1 cellular context compared by ENCODE assay signal in genomic region chr6:43990627-43991619, GRCh38.
TF ChIP-seq lines count a peak whose summit lies in the region.

No MANE protein-coding gene starts in this region.

TF ChIP-seq in HepG2, 621 proteins besides CTCF, POLR2A, EP300 and RAD21 (continued from another document and continues in another):
- peak; percentile 98 for TF ChIP-seq ZNF781 (CRISPR knock-in tag; IDR thresholded peaks at IDR 0.05; ENCODE audit: borderline replicate concordance, not compliant biosample characterization)
- peak; percentile 100 for TF ChIP-seq HNF1B (CRISPR knock-in tag; IDR thresholded peaks at IDR 0.05)
- TF ChIP-seq TAF1 (CRISPR knock-in tag; IDR thresholded peaks at IDR 0.05), result 0 out of 2 replicates have a peak, but pooled peaks have one; percentile 12
- peak; percentile 62 for TF ChIP-seq RBM39 (IDR thresholded peaks at IDR 0.05; ENCODE audit: low read depth, low read length, poor library complexity, severe bottlenecking)
- peak; percentile 59; the same call in 1 of the 2 replicates for TF ChIP-seq HNF4G (IDR thresholded peaks at IDR 0.05; ENCODE audit: borderline replicate concordance, low read depth, low read length)
- no peak; the same call in 1 of the 2 replicates for TF ChIP-seq HNF4G (CRISPR knock-in tag; IDR thresholded peaks at IDR 0.05; ENCODE audit: borderline replicate concordance, low read depth)
- TF ChIP-seq ONECUT2 (CRISPR knock-in tag; IDR thresholded peaks at IDR 0.05), result no peak
- peak; percentile 74 for TF ChIP-seq USF2 (IDR thresholded peaks at IDR 0.05; ENCODE audit: low read depth, low read length)
- TF ChIP-seq USF2 (CRISPR knock-in tag; IDR thresholded peaks at IDR 0.05; ENCODE audit: borderline replicate concordance), result peak; percentile 97
- TF ChIP-seq IKZF1 (IDR thresholded peaks at IDR 0.05), result no peak
- no peak for TF ChIP-seq HMGA1 (CRISPR knock-in tag; conservative IDR thresholded peaks at IDR 0.05)
- TF ChIP-seq RARA (CRISPR knock-in tag; IDR thresholded peaks at IDR 0.05), result peak; percentile 100
- peak; percentile 52; the same call in 1 of the 2 replicates for TF ChIP-seq ARHGAP35 (CRISPR knock-in tag; IDR thresholded peaks at IDR 0.05; ENCODE audit: borderline replicate concordance)
- TF ChIP-seq ZNF251 (CRISPR knock-in tag; IDR thresholded peaks at IDR 0.05), result no peak
- TF ChIP-seq JUN (CRISPR knock-in tag; IDR thresholded peaks at IDR 0.05), result 0 out of 2 replicates have a peak, but pooled peaks have one; percentile 63
- TF ChIP-seq ZNF343 (CRISPR knock-in tag; IDR thresholded peaks at IDR 0.05), result peak; percentile 70; the same call in 1 of the 2 replicates
- peak; percentile 78; the same call in 1 of the 2 replicates for TF ChIP-seq ZNF784 (CRISPR knock-in tag; IDR thresholded peaks at IDR 0.05; ENCODE audit: borderline replicate concordance)
- 0 out of 2 replicates have a peak, but pooled peaks have one; percentile 77 for TF ChIP-seq ZBTB46 (CRISPR knock-in tag; IDR thresholded peaks at IDR 0.05; ENCODE audit: borderline replicate concordance)
- TF ChIP-seq AHR (CRISPR knock-in tag; IDR thresholded peaks at IDR 0.05), result peak; percentile 17; the same call in 1 of the 2 replicates
- peak; percentile 55 for TF ChIP-seq PHF5A (CRISPR knock-in tag; IDR thresholded peaks at IDR 0.05; ENCODE audit: low read depth, unreplicated experiment)
- TF ChIP-seq DMAP1 (CRISPR knock-in tag; IDR thresholded peaks at IDR 0.05), result peak; percentile 2; the same call in 1 of the 2 replicates
- peak; percentile 44; the same call in 1 of the 2 replicates for TF ChIP-seq MXD3 (CRISPR knock-in tag; IDR thresholded peaks at IDR 0.05)
- no peak for TF ChIP-seq NFE2L2 (IDR thresholded peaks at IDR 0.05; ENCODE audit: low read length)
- TF ChIP-seq TAF15 (IDR thresholded peaks at IDR 0.05; ENCODE audit: low read depth, low read length, poor library complexity, severe bottlenecking), result no peak
- peak; percentile 62; the same call in 1 of the 2 replicates for TF ChIP-seq ADNP (CRISPR knock-in tag; IDR thresholded peaks at IDR 0.05)
- no peak for TF ChIP-seq NR3C1 (CRISPR knock-in tag; IDR thresholded peaks at IDR 0.05)
- peak; percentile 22; the same call in 1 of the 2 replicates for TF ChIP-seq ZFP36L2 (CRISPR knock-in tag; IDR thresholded peaks at IDR 0.05)
- no peak for TF ChIP-seq MIER2 (CRISPR knock-in tag; IDR thresholded peaks at IDR 0.05)
- peak; percentile 99 for TF ChIP-seq ZGPAT (CRISPR knock-in tag; IDR thresholded peaks at IDR 0.05)
- peak; percentile 83; the same call in 1 of the 2 replicates for TF ChIP-seq THAP9 (CRISPR knock-in tag; IDR thresholded peaks at IDR 0.05; ENCODE audit: borderline replicate concordance)
- TF ChIP-seq ERF (CRISPR knock-in tag; IDR thresholded peaks at IDR 0.05), result peak; percentile 95
- TF ChIP-seq ZNF687 (CRISPR knock-in tag; IDR thresholded peaks at IDR 0.05), result peak; percentile 94
- peak; percentile 95 for TF ChIP-seq CCDC6 (CRISPR knock-in tag; IDR thresholded peaks at IDR 0.05)
- TF ChIP-seq TBX3 (IDR thresholded peaks at IDR 0.05; ENCODE audit: borderline replicate concordance), result peak; percentile 72; the same call in 1 of the 2 replicates
- TF ChIP-seq SNRNP70 (IDR thresholded peaks at IDR 0.05; ENCODE audit: low read depth, low read length), result no peak
- no peak; the same call in 1 of the 2 replicates for TF ChIP-seq ZNF7 (CRISPR knock-in tag; IDR thresholded peaks at IDR 0.05)
- no peak for TF ChIP-seq SYNCRIP (IDR thresholded peaks at IDR 0.05; ENCODE audit: insufficient read depth, low read depth, low read length)
- no peak for TF ChIP-seq ZNF333 (CRISPR knock-in tag; IDR thresholded peaks at IDR 0.05; ENCODE audit: borderline replicate concordance)
